In genomic region chr11:62671604-62672528, GRCh38 we compare ENCODE assay signal across 8 cellular contexts. TPM values are rescaled to one million over a fixed set of nuclear protein-coding genes. Genes with fewer than 3 reads are reported as not detected.
DNase-seq lines count a peak whose midpoint lies in the region; ATAC-seq and TF ChIP-seq lines count a peak whose summit lies in the region.

LBHD1 (minus strand) TSS chr11:62672267; CDS start chr11:62670031, 2,236 bp downstream.
UQCC3 (plus strand) TSS chr11:62671673; CDS start chr11:62671746, 73 bp downstream.

- peaks cover 62% of the 10 kb centered on the region for H3K4me1 Mint-ChIP-seq in CD8-positive, alpha-beta T cell (ENCODE audit: low read depth)
- peaks cover 57% of the 10 kb centered on the region for H3K4me1 Mint-ChIP-seq in activated T-cell treated with anti-CD3 and anti-CD28 coated beads, Interleukin-2, amount 50 U/mL, for 24 hours (ENCODE audit: low read depth)

- no peaks in the 10 kb centered on the region for H3K36me3 ChIP-seq in CD8-positive, alpha-beta T cell (ENCODE audit: insufficient read depth, low read length)
- H3K36me3 ChIP-seq in muscle layer of duodenum (ENCODE audit: control insufficient read depth in 1 of 2, insufficient read depth in 2 of 2, low read length in 2 of 2): peaks cover 11 to 14% of the 10 kb centered on the region in 2 donors

- CTCF ChIA-PET in CD8-positive, alpha-beta T cell (lab: Charles Lee): interaction anchor here (0.7 to 4.1 kb wide), 12 partner anchors 9 to 119 kb away, joined by 3 to 16 read pairs (median 3); partner anchors contain the start of gene TUT1

- peak; percentile 41 to 84 (median 71) for DNase-seq in CD8-positive, alpha-beta T cell
- peak; percentile 84 for DNase-seq in HuH-7.5 (ENCODE audit: low spot score)
- DNase-seq in OCI-M2 (lab: John Stamatoyannopoulos, UW; ENCODE audit: unreplicated experiment): peak; percentile 81
- DNase-seq in activated T-cell treated with anti-CD3 and anti-CD28 coated beads, Interleukin-2, amount 50 U/mL, for 24 hours: peak; percentile 87
- peak; percentile 91 to 96 for DNase-seq in erythroblast (lab: John Stamatoyannopoulos, UW)
- DNase-seq in stimulated activated CD8-positive, alpha-beta memory T cell treated with anti-CD3 and anti-CD28 coated beads, Interleukin-7, amount 100 ng/mL, for 48 hours (ENCODE audit: extremely low read depth in 1 of 2, low read depth in 1 of 2): peak; percentile 83 to 91

- H3K9me3 Mint-ChIP-seq in CD8-positive, alpha-beta T cell: no peaks in the 10 kb centered on the region
- no peaks in the 10 kb centered on the region for H3K9me3 Mint-ChIP-seq in activated T-cell treated with anti-CD3 and anti-CD28 coated beads, Interleukin-2, amount 50 U/mL, for 24 hours

- no peak for TF ChIP-seq CTCF in CD8-positive, alpha-beta T cell (IDR thresholded peaks at IDR 0.05)

- POLR2A ChIA-PET in CD8-positive, alpha-beta T cell (lab: Charles Lee): interaction anchor here (0.6 to 3.9 kb wide), 31 partner anchors 8 to 209 kb away, joined by 3 to 37 read pairs (median 4); partner anchors contain the start of genes B3GAT3, BSCL2, EEF1G and GANAB

- no peaks in the 10 kb centered on the region for H3K27me3 Mint-ChIP-seq in CD8-positive, alpha-beta T cell (ENCODE audit: low read depth)
- no peaks in the 10 kb centered on the region for H3K27me3 Mint-ChIP-seq in activated T-cell treated with anti-CD3 and anti-CD28 coated beads, Interleukin-2, amount 50 U/mL, for 24 hours

- peak; percentile 76 for ATAC-seq in CD8-positive, alpha-beta T cell
- ATAC-seq in GM21360 (IDR thresholded peaks at IDR 0.05; ENCODE audit: unreplicated experiment): peak; percentile 52

- H3K4me1 ChIP-seq in CD8-positive, alpha-beta T cell (ENCODE audit: insufficient read depth, low read length): peaks cover 35% of the 10 kb centered on the region
- H3K4me1 ChIP-seq in muscle layer of duodenum (ENCODE audit: control insufficient read depth in 1 of 2, insufficient read depth in 2 of 2, low read length in 2 of 2): peaks cover 8 to 40% of the 10 kb centered on the region in 2 donors

- H3K27me3 ChIP-seq in CD8-positive, alpha-beta T cell (ENCODE audit: insufficient read depth, low read length): no peaks in the 10 kb centered on the region
- H3K27me3 ChIP-seq in muscle layer of duodenum (ENCODE audit: low read depth, low read length): no peaks in the 10 kb centered on the region

- peak within 1 kb of the TSS; percentile 92 for H3K27ac Mint-ChIP-seq in CD8-positive, alpha-beta T cell
- H3K27ac Mint-ChIP-seq in activated T-cell treated with anti-CD3 and anti-CD28 coated beads, Interleukin-2, amount 50 U/mL, for 24 hours: peak within 1 kb of the TSS; percentile 98

- peak within 1 kb of the TSS; percentile 93 for H3K4me3 ChIP-seq in CD8-positive, alpha-beta T cell (ENCODE audit: low read depth, low read length)
- peak within 1 kb of the TSS; percentile 77 to 95 for H3K4me3 ChIP-seq in muscle layer of duodenum (ENCODE audit: low read depth in 1 of 2, low read length in 2 of 2)

- TF ChIP-seq POLR2A in erythroblast (IDR thresholded peaks at IDR 0.05; ENCODE audit: low read length): peak; percentile 90

- peak within 1 kb of the TSS; percentile 77 for H3K27ac ChIP-seq in CD8-positive, alpha-beta T cell (ENCODE audit: low read depth, low read length)
- peak within 1 kb of the TSS; percentile 95 for H3K27ac ChIP-seq in muscle layer of duodenum (ENCODE audit: low read length)

- peak within 1 kb of the TSS; percentile 99 for H3K4me3 Mint-ChIP-seq in CD8-positive, alpha-beta T cell
- peak within 1 kb of the TSS; percentile 94 for H3K4me3 Mint-ChIP-seq in activated T-cell treated with anti-CD3 and anti-CD28 coated beads, Interleukin-2, amount 50 U/mL, for 24 hours

- peaks cover 48% of the 10 kb centered on the region for H3K36me3 Mint-ChIP-seq in CD8-positive, alpha-beta T cell
- peaks cover 92% of the 10 kb centered on the region for H3K36me3 Mint-ChIP-seq in activated T-cell treated with anti-CD3 and anti-CD28 coated beads, Interleukin-2, amount 50 U/mL, for 24 hours (ENCODE audit: low read depth)

- intact Hi-C loops in CD8-positive, alpha-beta T cell (cut with DNase I, micrococcal nuclease): loop anchor here (1.0 to 2.0 kb wide), 3 partner anchors 7 to 19 kb away; partner anchors contain the start of genes INTS5 (in 2 of the 2) and UBXN1 (in 1 of the 2)

- H3K9me3 ChIP-seq in CD8-positive, alpha-beta T cell (ENCODE audit: low read length): no peaks in the 10 kb centered on the region
- no peaks in the 10 kb centered on the region for H3K9me3 ChIP-seq in muscle layer of duodenum (ENCODE audit: control insufficient read depth in 1 of 2, low read length in 2 of 2)

RNA-seq across cellular contexts. Expression of gene LBHD1, which starts in this region (rescaled TPM):
- 10 to 100 TPM; 14.5 to 14.6 TPM for total RNA-seq in CD8-positive, alpha-beta T cell

RNA-seq across cellular contexts. Expression of gene UQCC3, which starts in this region (rescaled TPM):
- 1 to 10 TPM; 1.1 to 1.7 TPM for total RNA-seq in CD8-positive, alpha-beta T cell

Comparison
In these comparisons a context has a peak if more than half of its experiments do, and no peak if none do; other contexts are left out.
1. Peak in every context shown above with its lines: DNase-seq, ATAC-seq, H3K4me3 ChIP-seq and H3K27ac ChIP-seq.